Comparison of ENCODE assay signal across 13 cellular contexts in the genomic region with DNA sequence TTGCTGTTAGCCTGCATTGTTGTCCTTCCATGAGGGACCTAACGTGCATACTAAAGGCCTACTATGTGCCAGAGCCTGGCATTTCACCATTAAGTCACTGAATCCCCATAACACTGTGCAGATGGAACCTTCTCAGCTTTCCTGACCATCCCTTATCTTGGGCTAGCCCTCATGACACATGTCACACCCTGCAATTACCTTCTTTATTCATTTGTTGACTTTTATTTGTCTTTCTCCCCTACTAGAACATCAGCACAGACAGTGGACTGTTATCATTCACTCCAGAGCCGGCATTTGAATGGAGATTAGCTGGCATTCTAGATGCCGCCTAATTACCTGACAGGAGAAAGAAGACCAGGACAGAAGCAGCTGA.
"Had no signal": no experiment of that assay in that cellular context is flagged by ENCODE, and none has a peak within 500 bp of the region (broad histone marks: within the 10 kb centered on the region; RNA-seq: fewer than 3 reads in every experiment).

No MANE protein-coding gene starts in this region.

- H3K9me3 ChIP-seq: lower lobe of right lung, transverse colon had no signal

- ATAC-seq: right cardiac atrium had no signal

- H3K27me3 Mint-ChIP-seq: brain had no signal

- H3K27ac Mint-ChIP-seq: activated naive CD4-positive, alpha-beta T cell treated with anti-CD3 and anti-CD28 coated beads, Interleukin-2, amount 50 U/mL, for 24 hours; brain; endodermal cell; mesothelial cell of epicardium had no signal

- DNase-seq: activated CD4-positive, alpha-beta T cell treated with anti-CD3 and anti-CD28 coated beads for 1 hour; amygdala; dermis blood vessel endothelial cell; endodermal cell; erythroblast; lower lobe of right lung; right cardiac atrium; substantia nigra had no signal

- H3K27ac ChIP-seq: hepatocyte, lower lobe of right lung, transverse colon had no signal

- H3K4me2 ChIP-seq: hepatocyte had no signal

- H3K4me3 Mint-ChIP-seq: activated naive CD4-positive, alpha-beta T cell treated with anti-CD3 and anti-CD28 coated beads, Interleukin-2, amount 50 U/mL, for 24 hours; brain; endodermal cell; mesothelial cell of epicardium had no signal

- H3K36me3 Mint-ChIP-seq: activated naive CD4-positive, alpha-beta T cell treated with anti-CD3 and anti-CD28 coated beads, Interleukin-2, amount 50 U/mL, for 24 hours; mesothelial cell of epicardium had no signal

- H3K4me1 ChIP-seq: lower lobe of right lung, transverse colon had no signal

- H3K27me3 ChIP-seq: hepatocyte, transverse colon had no signal

- H3K4me3 ChIP-seq: hepatocyte, lower lobe of right lung, transverse colon had no signal

- H3K9me3 Mint-ChIP-seq: activated naive CD4-positive, alpha-beta T cell treated with anti-CD3 and anti-CD28 coated beads, Interleukin-2, amount 50 U/mL, for 24 hours; brain; endodermal cell; mesothelial cell of epicardium had no signal

- H3K36me3 ChIP-seq: lower lobe of right lung, transverse colon had no signal
